ENCODE assay signal across 8 cellular contexts in genomic region chr10:70578371-70578947, GRCh38. TPM values are rescaled to one million over a fixed set of nuclear protein-coding genes. Genes with fewer than 3 reads are reported as not detected.
A peak's percentile ranks its signal among the peaks of the same experiment; 100 is the strongest.
DNase-seq lines count a peak whose midpoint lies in the region; ATAC-seq and TF ChIP-seq lines count a peak whose summit lies in the region.

No MANE protein-coding gene starts in this region.

- no peaks in the 10 kb centered on the region for H3K27me3 ChIP-seq in GM06990 (replicated peaks; ENCODE audit: control insufficient read depth, insufficient read depth, low read length)

- DNase-seq in GM06990 (ENCODE audit: extremely low read depth, insufficient read length), result peak; percentile 72
- peak; percentile 52 for DNase-seq in HCEC 1CT
- DNase-seq in MV-4-11 (lab: John Stamatoyannopoulos, UW), result peak; percentile 89
- peak; percentile 90 for DNase-seq in activated CD8-positive, alpha-beta T cell treated with anti-CD3 and anti-CD28 coated beads, Interleukin-2, amount 10 ng/mL, durations not matched to agents 7 days and 5 days
- DNase-seq in fibroblast of villous mesenchyme (ENCODE audit: low read depth), result peak; percentile 59
- DNase-seq in stimulated activated CD8-positive, alpha-beta memory T cell treated with anti-CD3 and anti-CD28 coated beads, Interleukin-7, amount 100 ng/mL, for 4 hours (ENCODE audit: low read depth in 2 of 2), result peak; percentile 57 to 74
- DNase-seq in NCI-H146 treated with DMSO at 0.1 percent for 48 hours (lab: John Stamatoyannopoulos, UW; ENCODE audit: unreplicated experiment), result no peak
- no peak for DNase-seq in D341Med (ENCODE audit: low spot score)

- TF ChIP-seq CTCF in GM06990 (IDR thresholded peaks at IDR 0.05; ENCODE audit: insufficient read depth, low read length, poor library complexity, severe bottlenecking) (no peak), fibroblast of villous mesenchyme (IDR thresholded peaks at IDR 0.05; ENCODE audit: insufficient read depth, low read depth, low read length) (no peak)

- H3K4me3 ChIP-seq in GM06990 (replicated peaks; ENCODE audit: low read depth, low read length), result peak overlapping the region; percentile 17; the same call in 1 of the 2 replicates
- no peak overlapping the region for H3K4me3 ChIP-seq in fibroblast of villous mesenchyme (ENCODE audit: low read depth, low read length)

- H3K36me3 Mint-ChIP-seq in activated CD8-positive, alpha-beta T cell treated with anti-CD3 and anti-CD28 coated beads, Interleukin-2, amount 10 ng/mL, durations not matched to agents 7 days and 5 days (ENCODE audit: low read depth), result peaks cover 2% of the 10 kb centered on the region

- no peaks in the 10 kb centered on the region for H3K27me3 Mint-ChIP-seq in activated CD8-positive, alpha-beta T cell treated with anti-CD3 and anti-CD28 coated beads, Interleukin-2, amount 10 ng/mL, durations not matched to agents 7 days and 5 days (ENCODE audit: low read depth)

- CTCF ChIA-PET in activated CD8-positive, alpha-beta T cell treated with anti-CD3 and anti-CD28 coated beads, Interleukin-2, amount 10 ng/mL, durations not matched to agents 7 days and 5 days (lab: Charles Lee), result interaction anchor here (1.6 to 6.1 kb wide), 3 partner anchors 18 to 40 kb away, joined by 4 to 63 read pairs (median 7); partner anchors contain the start of gene PRF1

- POLR2A ChIA-PET in activated CD8-positive, alpha-beta T cell treated with anti-CD3 and anti-CD28 coated beads, Interleukin-2, amount 10 ng/mL, durations not matched to agents 7 days and 5 days (lab: Charles Lee), result interaction anchor here (1.6 to 1.7 kb wide), 4 partner anchors 10 to 25 kb away, joined by 3 to 6 read pairs (median 5); no protein-coding TSS in a partner anchor

- peak overlapping the region; percentile 44 for H3K4me3 Mint-ChIP-seq in activated CD8-positive, alpha-beta T cell treated with anti-CD3 and anti-CD28 coated beads, Interleukin-2, amount 10 ng/mL, durations not matched to agents 7 days and 5 days

- no peaks in the 10 kb centered on the region for H3K36me3 ChIP-seq in GM06990 (ENCODE audit: control insufficient read depth, insufficient read depth, low read length)

- H3K4me1 Mint-ChIP-seq in activated CD8-positive, alpha-beta T cell treated with anti-CD3 and anti-CD28 coated beads, Interleukin-2, amount 10 ng/mL, durations not matched to agents 7 days and 5 days (ENCODE audit: low read depth), result peaks cover 66% of the 10 kb centered on the region

- peak overlapping the region; percentile 89 for H3K27ac Mint-ChIP-seq in activated CD8-positive, alpha-beta T cell treated with anti-CD3 and anti-CD28 coated beads, Interleukin-2, amount 10 ng/mL, durations not matched to agents 7 days and 5 days

- H3K9me3 Mint-ChIP-seq in activated CD8-positive, alpha-beta T cell treated with anti-CD3 and anti-CD28 coated beads, Interleukin-2, amount 10 ng/mL, durations not matched to agents 7 days and 5 days (ENCODE audit: insufficient read depth), result peaks cover 5% of the 10 kb centered on the region

- peak; percentile 86 for ATAC-seq in activated CD8-positive, alpha-beta T cell treated with anti-CD3 and anti-CD28 coated beads, Interleukin-2, amount 10 ng/mL, durations not matched to agents 7 days and 5 days

RNA-seq across cellular contexts. Expression of gene PRF1, which starts 24.1 kb away (rescaled TPM):
- 100 to 1,000 TPM; 265 to 272 TPM for total RNA-seq in activated CD8-positive, alpha-beta T cell treated with anti-CD3 and anti-CD28 coated beads, Interleukin-2, amount 10 ng/mL, durations not matched to agents 7 days and 5 days
- total RNA-seq in fibroblast of villous mesenchyme, result not detected in 2 replicates

Comparison
In these comparisons a context has a peak if more than half of its experiments do, and no peak if none do; other contexts are left out.
1. DNase-seq: peak in GM06990 (single experiment), HCEC 1CT (single experiment), MV-4-11 (single experiment), activated CD8-positive, alpha-beta T cell treated with anti-CD3 and anti-CD28 coated beads, Interleukin-2, amount 10 ng/mL, durations not matched to agents 7 days and 5 days (single experiment), fibroblast of villous mesenchyme (single experiment) and stimulated activated CD8-positive, alpha-beta memory T cell treated with anti-CD3 and anti-CD28 coated beads, Interleukin-7, amount 100 ng/mL, for 4 hours (2 of 2); none in NCI-H146 treated with DMSO at 0.1 percent for 48 hours (single experiment) and D341Med (single experiment).
2. RNA of gene PRF1, which starts 24.1 kb away (total RNA-seq): 265 to 272 TPM in activated CD8-positive, alpha-beta T cell treated with anti-CD3 and anti-CD28 coated beads, Interleukin-2, amount 10 ng/mL, durations not matched to agents 7 days and 5 days; not detected in fibroblast of villous mesenchyme; every median in the first group is over 100 times any median in the second.